In genomic region chr1:7388488-7389185, GRCh38 we compare ENCODE assay signal across 10 cellular contexts.
A peak's percentile ranks its signal among the peaks of the same experiment; 100 is the strongest.
DNase-seq lines count a peak whose midpoint lies in the region; ATAC-seq and TF ChIP-seq lines count a peak whose summit lies in the region.
"Had no signal": no experiment of that assay in that cellular context is flagged by ENCODE, and none has a peak within 500 bp of the region (broad histone marks: within the 10 kb centered on the region; RNA-seq: fewer than 3 reads in every experiment).

No MANE protein-coding gene starts in this region.

- no peak overlapping the region for H2BK20ac ChIP-seq in H9 (ENCODE audit: low read depth, low read length, poor library complexity, severe bottlenecking)

- H2BK120ac ChIP-seq in H9 (ENCODE audit: low read depth, low read length, poor library complexity, severe bottlenecking): no peak overlapping the region

- TF ChIP-seq CTCF in H9 (conservative IDR thresholded peaks at IDR 0.05): no peak

- no peak overlapping the region for H2AK5ac ChIP-seq in H9 (ENCODE audit: insufficient read length, low read length)

- H3K18ac ChIP-seq in H9 (ENCODE audit: insufficient read length, low read depth, low read length): no peak overlapping the region

- H2BK15ac ChIP-seq in H9 (ENCODE audit: low read depth, low read length): no peak overlapping the region

- H3K36me3 ChIP-seq in skeletal muscle satellite cell (ENCODE audit: insufficient read depth, low read length): no peaks in the 10 kb centered on the region
- H3K36me3 ChIP-seq: SJSA1 had no signal

- H2BK12ac ChIP-seq in H9 (ENCODE audit: insufficient read length, low read depth, low read length): no peak overlapping the region

- no peaks in the 10 kb centered on the region for H3K9me3 Mint-ChIP-seq in H9

- H3K9me3 ChIP-seq in H9 (ENCODE audit: control insufficient read depth, low read depth, low read length) (no peaks in the 10 kb centered on the region), skeletal muscle satellite cell (replicated peaks; ENCODE audit: low read length) (no peaks in the 10 kb centered on the region)
- H3K9me3 ChIP-seq: SJSA1 had no signal

- H3K4me1 ChIP-seq in H9 (ENCODE audit: insufficient read depth, low read length): no peaks in the 10 kb centered on the region
- peaks cover 26% of the 10 kb centered on the region for H3K4me1 ChIP-seq in skeletal muscle satellite cell (ENCODE audit: control insufficient read depth, insufficient read depth, low read length)
- H3K4me1 ChIP-seq: SJSA1 had no signal

- H3K23me2 ChIP-seq in H9 (ENCODE audit: insufficient read length, low read depth, low read length, poor library complexity, severe bottlenecking): no peaks in the 10 kb centered on the region

- H3K14ac ChIP-seq in H9 (ENCODE audit: insufficient read depth, low read length): no peak overlapping the region

- no peak overlapping the region; a peak in 1 of 5 replicates for H3K4me3 Mint-ChIP-seq in H9

- no peak overlapping the region for H4K8ac ChIP-seq in H9 (replicated peaks; ENCODE audit: insufficient read length, low read depth, low read length)

- H3K9ac ChIP-seq in H9 (ENCODE audit: extremely low read depth, insufficient read length, low read length) (no peak overlapping the region), skeletal muscle satellite cell (ENCODE audit: low read depth, low read length) (peak overlapping the region; percentile 64)

- no peak overlapping the region for H3K23ac ChIP-seq in H9 (ENCODE audit: insufficient read length, low read depth, low read length)

- ATAC-seq in GM21723 (IDR thresholded peaks at IDR 0.05; ENCODE audit: unreplicated experiment): no peak

- H4K5ac ChIP-seq in H9 (ENCODE audit: insufficient read length, low read depth, low read length): no peak overlapping the region

- no peaks in the 10 kb centered on the region for H3K79me2 ChIP-seq in H9 (ENCODE audit: insufficient read depth, low read length)

- H3K36me3 Mint-ChIP-seq in H9 (ENCODE audit: insufficient read depth in 1 of 3, low read depth in 3 of 3): no peaks in the 10 kb centered on the region; a peak in 1 of 7 replicates

- no peak overlapping the region for H3T11ph ChIP-seq in H9 (ENCODE audit: low read length)

- no peaks in the 10 kb centered on the region for H3K27me3 ChIP-seq in H9 (ENCODE audit: insufficient read depth, low read length)
- no peaks in the 10 kb centered on the region for H3K27me3 ChIP-seq in skeletal muscle satellite cell (ENCODE audit: control insufficient read depth, insufficient read depth, low read length)
- H3K27me3 ChIP-seq: SJSA1 had no signal

- no CpG with 5 or more reads among the region's 19 CpGs for WGBS in H9 (ENCODE audit: extremely low coverage, insufficient read length, low lambda C conversion rate)

- H3K56ac ChIP-seq in H9 (ENCODE audit: insufficient read length, low read depth, low read length): no peak overlapping the region

- H2BK5ac ChIP-seq in H9 (ENCODE audit: insufficient read length, low read length): no peak overlapping the region

- no peak overlapping the region for H3K4me2 ChIP-seq in H9 (ENCODE audit: insufficient read depth, insufficient read length, low read length)
- H3K4me2 ChIP-seq in skeletal muscle satellite cell (ENCODE audit: low read length): peak overlapping the region; percentile 51

- DNase-seq in H9 (peak; percentile 28), amygdala (lab: John Stamatoyannopoulos, UW) (peak in 48 of 56 donors; percentile 17 to 78 (median 54)), islet precursor cell (peak; percentile 68), NCI-H82 treated with DMSO at 0.1 percent for 48 hours (lab: John Stamatoyannopoulos, UW; ENCODE audit: unreplicated experiment) (no peak), OCI-M2 (lab: John Stamatoyannopoulos, UW; ENCODE audit: unreplicated experiment) (no peak), GM19240 (ENCODE audit: insufficient read length, low spot score) (no peak)
- DNase-seq: activated naive CD4-positive, alpha-beta T cell had no signal

- no peak overlapping the region for H3K27ac ChIP-seq in H9 (ENCODE audit: insufficient read length, low read depth, low read length)
- H3K27ac ChIP-seq: SJSA1 had no signal

- peaks cover 17 to 34% of the 10 kb centered on the region in 2 experiments for H3K4me1 Mint-ChIP-seq in H9

- peak overlapping the region; percentile 11 for H3K4me3 ChIP-seq in skeletal muscle satellite cell (ENCODE audit: low read length)
- H3K4me3 ChIP-seq: SJSA1 had no signal

- no peak overlapping the region for H4K91ac ChIP-seq in H9 (ENCODE audit: insufficient read length, low read depth, low read length)

- no peaks in the 10 kb centered on the region for H3K79me1 ChIP-seq in H9 (ENCODE audit: insufficient read depth, low read depth, low read length, poor library complexity, severe bottlenecking)

- no peak overlapping the region; a peak in 2 of 7 replicates for H3K27ac Mint-ChIP-seq in H9

- H4K20me1 ChIP-seq in H9 (ENCODE audit: control insufficient read depth, insufficient read depth, insufficient read length): no peaks in the 10 kb centered on the region

- no peaks in the 10 kb centered on the region; the same call in 1 of the 2 replicates for H3K27me3 Mint-ChIP-seq in H9 (ENCODE audit: low read depth)

- no peak overlapping the region for H3K4ac ChIP-seq in H9 (ENCODE audit: low read depth, low read length)

- no peak overlapping the region for H2AFZ ChIP-seq in H9 (ENCODE audit: low read length)

Comparison
In these comparisons a context has a peak if more than half of its experiments do, and no peak if none do; other contexts are left out.
1. DNase-seq: peak in H9 (single experiment), amygdala (48 of 56) and islet precursor cell (single experiment); none in NCI-H82 treated with DMSO at 0.1 percent for 48 hours (single experiment), OCI-M2 (single experiment) and GM19240 (single experiment).